In genomic region chr9:19551124-19551929, GRCh38 we compare ENCODE assay signal across 10 cellular contexts.
DNase-seq lines count a peak whose midpoint lies in the region; ATAC-seq and TF ChIP-seq lines count a peak whose summit lies in the region.
"Had no signal": no experiment of that assay in that cellular context is flagged by ENCODE, and none has a peak within 500 bp of the region (broad histone marks: within the 10 kb centered on the region; RNA-seq: fewer than 3 reads in every experiment).

No MANE protein-coding gene starts in this region.

- H2BK120ac ChIP-seq in trophoblast cell (ENCODE audit: insufficient read depth, low read length, poor library complexity): no peak overlapping the region

- peaks cover 2% of the 10 kb centered on the region for H3K9me3 Mint-ChIP-seq in chondrocyte (ENCODE audit: low read depth)
- H3K9me3 Mint-ChIP-seq: activated CD4-positive, alpha-beta T cell treated with anti-CD3 and anti-CD28 coated beads, Interleukin-2, amount 10 ng/mL, durations not matched to agents 24 days and 14 days had no signal

- no peaks in the 10 kb centered on the region for H3K36me3 ChIP-seq in trophoblast cell (ENCODE audit: control insufficient read depth in 1 of 2, insufficient read depth in 2 of 2, low read length in 2 of 2)

- no peak overlapping the region for H2AFZ ChIP-seq in trophoblast cell (ENCODE audit: insufficient read depth, low read length, poor library complexity)

- H3K4me1 ChIP-seq in foreskin keratinocyte (no peaks in the 10 kb centered on the region), trophoblast cell (ENCODE audit: control insufficient read depth in 1 of 2, insufficient read depth in 2 of 2, low read length in 2 of 2) (no peaks in the 10 kb centered on the region)

- ATAC-seq in GM19351 (IDR thresholded peaks at IDR 0.05; ENCODE audit: unreplicated experiment): peak; percentile 69
- peak; percentile 45 for ATAC-seq in HG03354 (IDR thresholded peaks at IDR 0.05; ENCODE audit: poor library complexity, severe bottlenecking, unreplicated experiment)
- ATAC-seq in foreskin keratinocyte: no peak

- H2BK5ac ChIP-seq in trophoblast cell (ENCODE audit: low read depth, low read length, poor library complexity): no peak overlapping the region

- H3K4me1 Mint-ChIP-seq in chondrocyte (ENCODE audit: low read depth): no peaks in the 10 kb centered on the region

- H3K27ac Mint-ChIP-seq in chondrocyte (ENCODE audit: unreplicated experiment): no peak overlapping the region
- H3K27ac Mint-ChIP-seq: activated CD4-positive, alpha-beta T cell treated with anti-CD3 and anti-CD28 coated beads, Interleukin-2, amount 10 ng/mL, durations not matched to agents 24 days and 14 days had no signal

- peaks cover 7% of the 10 kb centered on the region for H3K27me3 Mint-ChIP-seq in chondrocyte (ENCODE audit: low read depth)

- H2AK5ac ChIP-seq in trophoblast cell (ENCODE audit: low read length): no peak overlapping the region

- H3K23ac ChIP-seq in trophoblast cell (ENCODE audit: low read length): no peak overlapping the region

- no peak overlapping the region for H4K8ac ChIP-seq in trophoblast cell (ENCODE audit: low read depth, low read length)

- no peak overlapping the region for H3K4me3 ChIP-seq in trophoblast cell (ENCODE audit: low read depth, low read length)

- peak overlapping the region; percentile 14 for H3K4me3 Mint-ChIP-seq in chondrocyte (ENCODE audit: unreplicated experiment)
- H3K4me3 Mint-ChIP-seq: activated CD4-positive, alpha-beta T cell treated with anti-CD3 and anti-CD28 coated beads, Interleukin-2, amount 10 ng/mL, durations not matched to agents 24 days and 14 days had no signal

- peak; percentile 4 for DNase-seq in A172 (ENCODE audit: low spot score)
- no peak for DNase-seq in chondrocyte (ENCODE audit: low spot score)
- no peak for DNase-seq in foreskin keratinocyte
- DNase-seq in trophoblast cell: no peak
- no peak for DNase-seq in NAMALWA (ENCODE audit: low spot score)
- no peak for DNase-seq in inferior parietal cortex (ENCODE audit: extremely low spot score)
- DNase-seq: activated CD4-positive, alpha-beta T cell treated with anti-CD3 and anti-CD28 coated beads, Interleukin-2, amount 10 ng/mL, durations not matched to agents 24 days and 14 days; DND-41 had no signal

- H3K79me1 ChIP-seq in trophoblast cell (ENCODE audit: low read length): no peaks in the 10 kb centered on the region

- H3K79me2 ChIP-seq in trophoblast cell (ENCODE audit: control insufficient read depth, insufficient read depth, low read length, poor library complexity): no peaks in the 10 kb centered on the region

- no peak overlapping the region for H2BK12ac ChIP-seq in trophoblast cell (ENCODE audit: low read length)

- H3K27ac ChIP-seq in foreskin keratinocyte: no peak overlapping the region
- H3K27ac ChIP-seq in trophoblast cell (ENCODE audit: low read depth, low read length): no peak overlapping the region

- H3K18ac ChIP-seq in trophoblast cell (ENCODE audit: low read length): no peak overlapping the region

- H4K91ac ChIP-seq in trophoblast cell (ENCODE audit: low read depth, low read length): no peak overlapping the region

- no peaks in the 10 kb centered on the region for H3K36me3 Mint-ChIP-seq in chondrocyte (ENCODE audit: low read depth)

- no peak overlapping the region for H3K14ac ChIP-seq in trophoblast cell (ENCODE audit: low read length)

- no peak overlapping the region for H3K4me2 ChIP-seq in trophoblast cell (ENCODE audit: low read length)

- H3K4ac ChIP-seq in trophoblast cell (ENCODE audit: low read depth, low read length): no peak overlapping the region

- WGBS in trophoblast cell (ENCODE audit: extremely low coverage, insufficient coverage, insufficient read length): no CpG with 5 or more reads among the region's 8 CpGs

- no peak overlapping the region for H4K12ac ChIP-seq in trophoblast cell (ENCODE audit: low read depth, low read length)

- H3K9ac ChIP-seq in trophoblast cell (ENCODE audit: low read length): no peak overlapping the region

- H3K27me3 ChIP-seq in foreskin keratinocyte: no peaks in the 10 kb centered on the region
- no peaks in the 10 kb centered on the region for H3K27me3 ChIP-seq in trophoblast cell (ENCODE audit: insufficient read depth, low read length)

- H3K9me3 ChIP-seq in trophoblast cell (ENCODE audit: insufficient read depth, low read depth, low read length): no peaks in the 10 kb centered on the region

- TF ChIP-seq CTCF in chondrocyte (IDR thresholded peaks at IDR 0.05) (no peak), foreskin keratinocyte (conservative IDR thresholded peaks at IDR 0.05) (no peak)
